8 cellular contexts compared by ENCODE assay signal in genomic region chr7:37354661-37355131, GRCh38.
A peak's percentile ranks its signal among the peaks of the same experiment; 100 is the strongest.
DNase-seq lines count a peak whose midpoint lies in the region; ATAC-seq, FAIRE-seq and TF ChIP-seq lines count a peak whose summit lies in the region.

No MANE protein-coding gene starts in this region.

- H3K4me1 ChIP-seq in GM12878 (ENCODE audit: control insufficient read depth, insufficient read depth, low read length), result peaks cover 15% of the 10 kb centered on the region

- 0 out of 4 replicates have a peak, but pooled peaks of 1 of the 2 experiments have one; percentile 14 for TF ChIP-seq EP300 in GM12878 (IDR thresholded peaks at IDR 0.05; ENCODE audit: borderline replicate concordance in 1 of 2, control insufficient read depth in 1 of 2, low read depth in 2 of 2, low read length in 2 of 2)

- TF ChIP-seq RAD21 in GM12878 (IDR thresholded peaks at IDR 0.05; ENCODE audit: insufficient read depth, low read depth, low read length), result no peak

- H3K36me3 ChIP-seq in GM12878 (ENCODE audit: control insufficient read depth in 2 of 2, insufficient read depth in 2 of 2, low read length in 1 of 2), result no peaks in the 10 kb centered on the region

- in situ Hi-C loops in GM12878 (cut with MboI), result loop anchor here (10.0 kb wide), 1 partner anchor 120 kb away; no protein-coding TSS in a partner anchor

- SMC1A ChIA-PET in GM12878 (lab: Charles Lee; ENCODE audit: uncharacterized antibody, unreplicated experiment), result interaction anchor here (0.7 to 5.1 kb wide), 16 partner anchors 10 to 432 kb away, joined by 3 to 122 read pairs (median 5); partner anchors contain the start of gene ELMO1

- DNase-seq in SIG-M5 treated with dmso at 0.1 percent for 504 hours (lab: John Stamatoyannopoulos, UW; ENCODE audit: unreplicated experiment) (peak; percentile 94), GM12878 (ENCODE audit: low read depth, low spot score) (no peak), left kidney (ENCODE audit: low read depth, low spot score) (peak; percentile 26), NCI-H2107 (lab: John Stamatoyannopoulos, UW) (no peak)
- peak in 2 of 3 donors; percentile 11 to 36 for DNase-seq in stimulated activated CD4-positive, alpha-beta T cell treated with anti-CD3 and anti-CD28 coated beads, TNF-alpha, amount 100 ng/mL, for 1 hour (ENCODE audit: low read depth in 3 of 3, low spot score in 1 of 3)

- H3K4me3 ChIP-seq in GM12878, result no peak overlapping the region

- CTCF ChIA-PET in GM12878 (lab: Yijun Ruan, JAX), result interaction anchor here (0.7 to 19.0 kb wide), 11 partner anchors 13 to 482 kb away, joined by 3 to 298 read pairs (median 33); no protein-coding TSS in a partner anchor

- no peak overlapping the region for H3K27ac ChIP-seq in GM12878 (ENCODE audit: control insufficient read depth, insufficient read depth)

- no peak for TF ChIP-seq POLR2A in GM12878 (IDR thresholded peaks at IDR 0.05; ENCODE audit: low read depth, low read length)

- RAD21 ChIA-PET in GM12878 (lab: Charles Lee; ENCODE audit: unreplicated experiment), result interaction anchor here (1.2 to 5.8 kb wide), 8 partner anchors 10 to 477 kb away, joined by 3 to 100 read pairs (median 12); no protein-coding TSS in a partner anchor

- H3K4me2 ChIP-seq in GM12878 (ENCODE audit: control insufficient read depth, insufficient read depth), result no peak overlapping the region

- H3K9ac ChIP-seq in GM12878 (ENCODE audit: control insufficient read depth, insufficient read depth, low read length), result no peak overlapping the region

- no peaks in the 10 kb centered on the region for H3K27me3 ChIP-seq in GM12878 (replicated peaks in 1 of 2; ENCODE audit: control insufficient read depth in 2 of 2, insufficient read depth in 2 of 2, low read length in 1 of 2)

- WGBS in GM12878 (ENCODE audit: insufficient coverage, insufficient replicate concordance, low lambda C conversion rate, missing lambda C conversion rate), result 10% methylated on average over 11 of the region's 11 CpGs

- TF ChIP-seq CTCF in GM12878 (IDR thresholded peaks at IDR 0.05 in 2 of 3, conservative IDR thresholded peaks at IDR 0.05 in 1 of 3; ENCODE audit: control insufficient read depth in 2 of 3, extremely low read depth in 1 of 3, insufficient read depth in 1 of 3, low read depth in 3 of 3, low read length in 3 of 3), result no peak

- POLR2A ChIA-PET in GM12878 (lab: Charles Lee), result no interaction called here

- no peaks in the 10 kb centered on the region for H3K79me2 ChIP-seq in GM12878 (ENCODE audit: control insufficient read depth, insufficient read depth, low read length)

- intact Hi-C loops in GM12878 (cut with micrococcal nuclease; ENCODE audit: unreplicated experiment), result loop anchor here (5.0 to 10.0 kb wide), 3 partner anchors 143 to 478 kb away; no protein-coding TSS in a partner anchor

- H4K20me1 ChIP-seq in GM12878 (ENCODE audit: control insufficient read depth, insufficient read depth), result no peaks in the 10 kb centered on the region

- ATAC-seq in GM21723 (IDR thresholded peaks at IDR 0.05; ENCODE audit: unreplicated experiment) (peak; percentile 47), GM12878 (peak; percentile 63), HG02970 (IDR thresholded peaks at IDR 0.05; ENCODE audit: low FRiP score, unreplicated experiment) (no peak), GM19452 (IDR thresholded peaks at IDR 0.05; ENCODE audit: unreplicated experiment) (no peak)

- BruUV-seq in GM12878 (replicated peaks; lab: Mats Ljungman, UMichigan), result no TSS peak

- FAIRE-seq in GM12878 (lab: Jason Lieb, UNC), result no peak

- no peaks in the 10 kb centered on the region for H3K9me3 ChIP-seq in GM12878 (replicated peaks; ENCODE audit: control insufficient read depth, insufficient read depth, low read length)

- H2AFZ ChIP-seq in GM12878 (ENCODE audit: control insufficient read depth, low read depth, low read length), result no peak overlapping the region; the same call in 1 of the 2 replicates

TF ChIP-seq in GM12878, 131 proteins besides CTCF, POLR2A, EP300 and RAD21:
- no peak for TF ChIP-seq NR2C1 (IDR thresholded peaks at IDR 0.05)
- peak; percentile 76; the same call in 1 of the 3 replicates for TF ChIP-seq POU2F2 (IDR thresholded peaks at IDR 0.05; ENCODE audit: borderline replicate concordance, low read depth, low read length)
- TF ChIP-seq SPI1 (IDR thresholded peaks at IDR 0.05; ENCODE audit: borderline replicate concordance, insufficient read depth, low read depth, low read length), result peak; percentile 29; the same call in 1 of the 2 replicates
- TF ChIP-seq BCL11A (IDR thresholded peaks at IDR 0.05; ENCODE audit: low read depth, low read length), result no peak
- no peak for TF ChIP-seq TAF1 (IDR thresholded peaks at IDR 0.05; ENCODE audit: borderline replicate concordance, low read depth, low read length)
- peak; percentile 30; the same call in 1 of the 2 replicates for TF ChIP-seq JUNB (IDR thresholded peaks at IDR 0.05)
- 0 out of 4 replicates have a peak, but pooled peaks of 1 of the 2 experiments have one; percentile 17 for TF ChIP-seq CEBPB (IDR thresholded peaks at IDR 0.05; ENCODE audit: borderline replicate concordance in 1 of 2, low read depth in 2 of 2, low read length in 2 of 2)
- peak; percentile 44; the same call in 1 of the 2 replicates for TF ChIP-seq ATF2 (IDR thresholded peaks at IDR 0.05; ENCODE audit: low read length)

Comparison
In these comparisons a context has a peak if more than half of its experiments do, and no peak if none do; other contexts are left out.
1. ATAC-seq: peak in GM21723 (single experiment) and GM12878 (single experiment); none in HG02970 (single experiment) and GM19452 (single experiment).
2. DNase-seq: peak in SIG-M5 treated with dmso at 0.1 percent for 504 hours (single experiment), left kidney (single experiment) and stimulated activated CD4-positive, alpha-beta T cell treated with anti-CD3 and anti-CD28 coated beads, TNF-alpha, amount 100 ng/mL, for 1 hour (2 of 3); none in GM12878 (single experiment) and NCI-H2107 (single experiment).